8 cellular contexts compared by ENCODE assay signal in genomic region chr18:8754995-8755955, GRCh38. TPM values are rescaled to one million over a fixed set of nuclear protein-coding genes. Genes with fewer than 3 reads are reported as not detected.
DNase-seq lines count a peak whose midpoint lies in the region; ATAC-seq and TF ChIP-seq lines count a peak whose summit lies in the region.
"Had no signal": no experiment of that assay in that cellular context is flagged by ENCODE, and none has a peak within 500 bp of the region (broad histone marks: within the 10 kb centered on the region; RNA-seq: fewer than 3 reads in every experiment).

No MANE protein-coding gene starts in this region.

- peak; percentile 60 for ATAC-seq in GM21381 (IDR thresholded peaks at IDR 0.05; ENCODE audit: unreplicated experiment)
- ATAC-seq in central memory CD8-positive, alpha-beta T cell (replicated peaks; ENCODE audit: extremely low read depth, poor library complexity, severe bottlenecking) = peak; percentile 100
- peak; percentile 73 for ATAC-seq in stimulated activated naive CD8-positive, alpha-beta T cell treated with anti-CD3 and anti-CD28 coated beads, Interleukin-15, Interleukin-2, amounts not matched to agents 100 U/mL and 50 U/mL, for 24 hours

- H3K27ac ChIP-seq in SJSA1 = peak overlapping the region; percentile 47
- H3K27ac ChIP-seq in adrenal gland = no peak overlapping the region
- no peak overlapping the region for H3K27ac ChIP-seq in caudate nucleus (ENCODE audit: low read depth, low read length)

- no peak overlapping the region for H3K27ac Mint-ChIP-seq in central memory CD8-positive, alpha-beta T cell (ENCODE audit: low read depth)

- WGBS in adrenal gland, 4 donors = 77 to 85% (median 80%) methylated on average over 20 of the region's 20 CpGs

- peak overlapping the region; percentile 60 for H3K4me3 Mint-ChIP-seq in central memory CD8-positive, alpha-beta T cell

- intact Hi-C loops in adrenal gland (cut with DNase I) = no loop called here

- peaks cover 31% of the 10 kb centered on the region for H3K4me1 Mint-ChIP-seq in central memory CD8-positive, alpha-beta T cell

- H3K9me3 ChIP-seq in SJSA1 (replicated peaks) (no peaks in the 10 kb centered on the region), adrenal gland (replicated peaks in 1 of 3) (no peaks in the 10 kb centered on the region)

- H3K27me3 ChIP-seq in SJSA1 (replicated peaks) (no peaks in the 10 kb centered on the region), adrenal gland (no peaks in the 10 kb centered on the region)

- no peaks in the 10 kb centered on the region for H3K36me3 Mint-ChIP-seq in central memory CD8-positive, alpha-beta T cell (ENCODE audit: insufficient read depth)

- H3K27me3 Mint-ChIP-seq in central memory CD8-positive, alpha-beta T cell = no peaks in the 10 kb centered on the region

- H3K36me3 ChIP-seq in SJSA1 = peaks cover 45% of the 10 kb centered on the region
- no peaks in the 10 kb centered on the region for H3K36me3 ChIP-seq in adrenal gland (replicated peaks in 1 of 2)

- H3K4me1 ChIP-seq in SJSA1 (replicated peaks) (peaks cover 64% of the 10 kb centered on the region), adrenal gland (replicated peaks in 1 of 2) (no peaks in the 10 kb centered on the region)

- no peak for TF ChIP-seq CTCF in adrenal gland (IDR thresholded peaks at IDR 0.05)

- TF ChIP-seq POLR2A in adrenal gland (IDR thresholded peaks at IDR 0.05) = no peak

- DNase-seq in SJSA1 (ENCODE audit: low read depth in 1 of 2, low spot score in 2 of 2) (peak; percentile 65 to 69), adrenal gland (no peak), NCI-H2227 (lab: John Stamatoyannopoulos, UW; ENCODE audit: unreplicated experiment) (no peak), caudate nucleus (lab: John Stamatoyannopoulos, UW) (no peak)
- peak; percentile 19 to 45 for DNase-seq in central memory CD8-positive, alpha-beta T cell (ENCODE audit: low spot score in 2 of 2)
- DNase-seq in stimulated activated naive CD8-positive, alpha-beta T cell treated with anti-CD3 and anti-CD28 coated beads, Interleukin-15, Interleukin-2, amounts not matched to agents 100 U/mL and 50 U/mL, for 24 hours = no peak
- DNase-seq: NCI-H187 treated with DMSO at 0.1 percent for 48 hours had no signal

- H3K4me3 ChIP-seq in SJSA1 = no peak overlapping the region
- H3K4me3 ChIP-seq in adrenal gland = no peak overlapping the region

- no peaks in the 10 kb centered on the region for H3K9me3 Mint-ChIP-seq in central memory CD8-positive, alpha-beta T cell

RNA-seq across cellular contexts. Expression of gene MTCL1, which starts 49.9 kb away (rescaled TPM):
- total RNA-seq in SJSA1 (2014; rRNA removed; shearing (Covaris generic)) = 36.7 and 47.7 TPM in 2 replicates
- 1 to 10 TPM in 5 of 8 donors, under 1 TPM in 3; 0.43 to 4.4 (median 1.4) TPM for total RNA-seq in adrenal gland
- 10 to 100 TPM in 1 of 3 donors, 1 to 10 TPM in 2; 2.3 to 12.5 (median 4.9) TPM for polyA plus RNA-seq in adrenal gland

Comparison
In these comparisons a context has a peak if more than half of its experiments do, and no peak if none do; other contexts are left out.
1. DNase-seq: peak in SJSA1 (2 of 2) and central memory CD8-positive, alpha-beta T cell (2 of 2); none in stimulated activated naive CD8-positive, alpha-beta T cell treated with anti-CD3 and anti-CD28 coated beads, Interleukin-15, Interleukin-2, amounts not matched to agents 100 U/mL and 50 U/mL, for 24 hours (single experiment), adrenal gland (0 of 7), NCI-H2227 (single experiment) and caudate nucleus (0 of 61).
2. Peak in every context shown above with its lines, with median percentiles within 50 percentile points of each other: ATAC-seq.